In the genomic region with DNA sequence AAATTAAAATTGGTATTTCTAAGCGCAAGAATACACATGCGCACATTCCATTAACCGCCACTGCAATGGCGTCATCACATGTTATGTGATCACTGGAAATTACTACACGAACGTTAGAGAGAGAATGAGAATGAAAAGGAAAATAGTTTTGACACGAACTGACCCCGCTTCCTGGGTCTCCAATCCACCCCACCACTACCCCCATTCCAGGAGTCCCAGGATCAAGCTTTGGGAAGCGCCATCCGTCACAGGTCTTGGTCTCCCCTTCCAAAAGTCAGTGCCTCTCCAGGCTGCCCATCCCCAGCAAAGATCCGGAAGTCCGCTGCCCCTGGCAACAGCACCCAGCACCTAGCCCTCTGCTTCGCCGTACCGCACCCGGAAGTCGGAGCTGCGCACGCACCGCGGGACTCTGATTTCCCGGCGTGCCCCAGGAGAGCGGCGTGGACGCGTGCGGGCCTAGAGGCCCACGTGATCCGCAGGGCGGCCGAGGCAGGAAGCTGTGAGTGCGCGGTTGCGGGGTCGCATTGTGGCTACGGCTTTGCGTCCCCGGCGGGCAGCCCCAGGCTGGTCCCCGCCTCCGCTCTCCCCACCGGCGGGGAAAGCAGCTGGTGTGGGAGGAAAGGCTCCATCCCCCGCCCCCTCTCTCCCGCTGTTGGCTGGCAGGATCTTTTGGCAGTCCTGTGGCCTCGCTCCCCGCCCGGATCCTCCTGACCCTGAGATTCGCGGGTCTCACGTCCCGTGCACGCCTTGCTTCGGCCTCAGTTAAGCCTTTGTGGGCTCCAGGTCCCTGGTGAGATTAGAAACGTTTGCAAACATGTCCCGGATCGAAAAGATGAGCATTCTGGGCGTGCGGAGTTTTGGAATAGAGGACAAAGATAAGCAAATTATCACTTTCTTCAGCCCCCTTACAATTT, we compare ENCODE assay signal across 1 cellular context.
TF ChIP-seq lines count a peak whose summit lies in the region.

Gene RAD50, plus strand, starts transcription at position 467 of the 914 bp plus-strand sequence. Its CDS starts 348 bp downstream, at position 815.

TF ChIP-seq in K562, 482 proteins besides CTCF, POLR2A, EP300 and RAD21 (continued from another document and continues in another):
- TF ChIP-seq MLLT1 (IDR thresholded peaks at IDR 0.05): peak in 1 of 2 experiments; percentile 48; a peak in 1 of 4 replicates
- TF ChIP-seq ZNF740 (CRISPR knock-in tag; IDR thresholded peaks at IDR 0.05): no peak
- TF ChIP-seq ZNF740 (tag; IDR thresholded peaks at IDR 0.05): no peak
- peak in 1 of 2 experiments; percentile 53; a peak in 1 of 4 replicates for TF ChIP-seq KDM1A (IDR thresholded peaks at IDR 0.05)
- peak; percentile 61 for TF ChIP-seq CHD4 (IDR thresholded peaks at IDR 0.05; ENCODE audit: insufficient read depth, insufficient replicate concordance, low read depth, low read length, poor library complexity, severe bottlenecking)
- peak in 1 of 2 experiments; percentile 95; a peak in 2 of 4 replicates for TF ChIP-seq HDAC1 (IDR thresholded peaks at IDR 0.05)
- no peak for TF ChIP-seq XRCC4 (IDR thresholded peaks at IDR 0.05; ENCODE audit: extremely low read depth, insufficient read depth, insufficient read length)
- TF ChIP-seq ZKSCAN8 (CRISPR knock-in tag; IDR thresholded peaks at IDR 0.05): no peak; the same call in 1 of the 2 replicates
- peak; percentile 87 for TF ChIP-seq MXD1 (CRISPR knock-in tag; IDR thresholded peaks at IDR 0.05; ENCODE audit: borderline replicate concordance, poor library complexity, severe bottlenecking)
- no peak for TF ChIP-seq HEY1 (CRISPR knock-in tag; IDR thresholded peaks at IDR 0.05; ENCODE audit: borderline replicate concordance)
- TF ChIP-seq, protein P1, sequence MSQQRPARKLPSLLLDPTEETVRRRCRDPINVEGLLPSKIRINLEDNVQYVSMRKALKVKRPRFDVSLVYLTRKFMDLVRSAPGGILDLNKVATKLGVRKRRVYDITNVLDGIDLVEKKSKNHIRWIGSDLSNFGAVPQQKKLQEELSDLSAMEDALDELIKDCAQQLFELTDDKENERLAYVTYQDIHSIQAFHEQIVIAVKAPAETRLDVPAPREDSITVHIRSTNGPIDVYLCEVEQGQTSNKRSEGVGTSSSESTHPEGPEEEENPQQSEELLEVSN (IDR thresholded peaks at IDR 0.05; ENCODE audit: borderline replicate concordance in 1 of 2, extremely low read depth in 1 of 2, insufficient read depth in 1 of 2, insufficient read length in 1 of 2, low read depth in 1 of 2, low read length in 1 of 2, poor library complexity in 1 of 2, severe bottlenecking in 1 of 2): peak; percentile 97 to 98
- TF ChIP-seq RB1 (IDR thresholded peaks at IDR 0.05; ENCODE audit: low read depth): peak; percentile 81
- peak; percentile 99 for TF ChIP-seq ELF4 (CRISPR knock-in tag; IDR thresholded peaks at IDR 0.05)
- no peak for TF ChIP-seq THRB (CRISPR knock-in tag; conservative IDR thresholded peaks at IDR 0.05)
- peak; percentile 92 for TF ChIP-seq RBBP5 (IDR thresholded peaks at IDR 0.05; ENCODE audit: borderline replicate concordance, insufficient read depth, low read length, poor library complexity, severe bottlenecking)
- peak; percentile 71 for TF ChIP-seq GATAD2B (IDR thresholded peaks at IDR 0.05; ENCODE audit: borderline replicate concordance)
- TF ChIP-seq ZKSCAN3 (CRISPR knock-in tag; IDR thresholded peaks at IDR 0.05): no peak
- no peak for TF ChIP-seq SNIP1 (IDR thresholded peaks at IDR 0.05; ENCODE audit: low read depth)
- TF ChIP-seq ZNF133 (CRISPR knock-in tag; IDR thresholded peaks at IDR 0.05): 0 out of 2 replicates have a peak, but pooled peaks have one; percentile 36
- TF ChIP-seq SREBF2 (CRISPR knock-in tag; IDR thresholded peaks at IDR 0.05): no peak
- TF ChIP-seq TARDBP (IDR thresholded peaks at IDR 0.05): no peak; the same call in 1 of the 2 replicates
- TF ChIP-seq NFE2L1 (tag; IDR thresholded peaks at IDR 0.05; ENCODE audit: borderline replicate concordance, low read depth): no peak
- TF ChIP-seq NEUROD1 (IDR thresholded peaks at IDR 0.05; ENCODE audit: borderline replicate concordance, low read depth, low read length, partially characterized antibody): peak; percentile 87
- TF ChIP-seq ZNF263 (CRISPR knock-in tag; IDR thresholded peaks at IDR 0.05; ENCODE audit: borderline replicate concordance): peak; percentile 53; the same call in 1 of the 2 replicates
- TF ChIP-seq, protein P2, sequence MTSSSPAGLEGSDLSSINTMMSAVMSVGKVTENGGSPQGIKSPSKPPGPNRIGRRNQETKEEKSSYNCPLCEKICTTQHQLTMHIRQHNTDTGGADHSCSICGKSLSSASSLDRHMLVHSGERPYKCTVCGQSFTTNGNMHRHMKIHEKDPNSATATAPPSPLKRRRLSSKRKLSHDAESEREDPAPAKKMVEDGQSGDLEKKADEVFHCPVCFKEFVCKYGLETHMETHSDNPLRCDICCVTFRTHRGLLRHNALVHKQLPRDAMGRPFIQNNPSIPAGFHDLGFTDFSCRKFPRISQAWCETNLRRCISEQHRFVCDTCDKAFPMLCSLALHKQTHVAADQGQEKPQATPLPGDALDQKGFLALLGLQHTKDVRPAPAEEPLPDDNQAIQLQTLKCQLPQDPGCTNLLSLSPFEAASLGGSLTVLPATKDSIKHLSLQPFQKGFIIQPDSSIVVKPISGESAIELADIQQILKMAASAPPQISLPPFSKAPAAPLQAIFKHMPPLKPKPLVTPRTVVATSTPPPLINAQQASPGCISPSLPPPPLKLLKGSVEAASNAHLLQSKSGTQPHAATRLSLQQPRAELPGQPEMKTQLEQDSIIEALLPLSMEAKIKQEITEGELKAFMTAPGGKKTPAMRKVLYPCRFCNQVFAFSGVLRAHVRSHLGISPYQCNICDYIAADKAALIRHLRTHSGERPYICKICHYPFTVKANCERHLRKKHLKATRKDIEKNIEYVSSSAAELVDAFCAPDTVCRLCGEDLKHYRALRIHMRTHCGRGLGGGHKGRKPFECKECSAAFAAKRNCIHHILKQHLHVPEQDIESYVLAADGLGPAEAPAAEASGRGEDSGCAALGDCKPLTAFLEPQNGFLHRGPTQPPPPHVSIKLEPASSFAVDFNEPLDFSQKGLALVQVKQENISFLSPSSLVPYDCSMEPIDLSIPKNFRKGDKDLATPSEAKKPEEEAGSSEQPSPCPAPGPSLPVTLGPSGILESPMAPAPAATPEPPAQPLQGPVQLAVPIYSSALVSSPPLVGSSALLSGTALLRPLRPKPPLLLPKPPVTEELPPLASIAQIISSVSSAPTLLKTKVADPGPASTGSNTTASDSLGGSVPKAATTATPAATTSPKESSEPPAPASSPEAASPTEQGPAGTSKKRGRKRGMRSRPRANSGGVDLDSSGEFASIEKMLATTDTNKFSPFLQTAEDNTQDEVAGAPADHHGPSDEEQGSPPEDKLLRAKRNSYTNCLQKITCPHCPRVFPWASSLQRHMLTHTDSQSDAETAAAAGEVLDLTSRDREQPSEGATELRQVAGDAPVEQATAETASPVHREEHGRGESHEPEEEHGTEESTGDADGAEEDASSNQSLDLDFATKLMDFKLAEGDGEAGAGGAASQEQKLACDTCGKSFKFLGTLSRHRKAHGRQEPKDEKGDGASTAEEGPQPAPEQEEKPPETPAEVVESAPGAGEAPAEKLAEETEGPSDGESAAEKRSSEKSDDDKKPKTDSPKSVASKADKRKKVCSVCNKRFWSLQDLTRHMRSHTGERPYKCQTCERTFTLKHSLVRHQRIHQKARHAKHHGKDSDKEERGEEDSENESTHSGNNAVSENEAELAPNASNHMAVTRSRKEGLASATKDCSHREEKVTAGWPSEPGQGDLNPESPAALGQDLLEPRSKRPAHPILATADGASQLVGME (CRISPR knock-in tag; IDR thresholded peaks at IDR 0.05): peak; percentile 96
- TF ChIP-seq ETV6 (IDR thresholded peaks at IDR 0.05; ENCODE audit: borderline replicate concordance in 1 of 2, low read depth in 2 of 2, low read length in 1 of 2): peak in 1 of 2 experiments; percentile 18; a peak in 1 of 4 replicates
- TF ChIP-seq ETV6 (CRISPR knock-in tag; IDR thresholded peaks at IDR 0.05; ENCODE audit: borderline replicate concordance): no peak
- TF ChIP-seq DACH1 (IDR thresholded peaks at IDR 0.05; ENCODE audit: partially characterized antibody): peak; percentile 51
- peak; percentile 82 for TF ChIP-seq CREM (IDR thresholded peaks at IDR 0.05; ENCODE audit: low read depth)
- peak; percentile 97 for TF ChIP-seq LCOR (CRISPR knock-in tag; IDR thresholded peaks at IDR 0.05)
- TF ChIP-seq ZNF696 (CRISPR knock-in tag; conservative IDR thresholded peaks at IDR 0.05): no peak
- TF ChIP-seq POLR2AphosphoS5 (IDR thresholded peaks at IDR 0.05; ENCODE audit: control insufficient read depth, insufficient read depth, low read depth, low read length): peak; percentile 81
- TF ChIP-seq BRCA1 (IDR thresholded peaks at IDR 0.05): no peak
- no peak for TF ChIP-seq BRCA1 (CRISPR knock-in tag; IDR thresholded peaks at IDR 0.05)
- TF ChIP-seq HSF4 (CRISPR knock-in tag; IDR thresholded peaks at IDR 0.05; ENCODE audit: borderline replicate concordance): no peak
- 0 out of 2 replicates have a peak, but pooled peaks have one; percentile 43 for TF ChIP-seq BCOR (IDR thresholded peaks at IDR 0.05)
- peak; percentile 29; the same call in 1 of the 2 replicates for TF ChIP-seq POLR2AphosphoS2 (IDR thresholded peaks at IDR 0.05; ENCODE audit: low read length)
- peak; percentile 76 for TF ChIP-seq MYBL2 (IDR thresholded peaks at IDR 0.05; ENCODE audit: low read depth)
- no peak for TF ChIP-seq MYBL2 (CRISPR knock-in tag; IDR thresholded peaks at IDR 0.05; ENCODE audit: borderline replicate concordance)
